ENCODE assay signal across 15 cellular contexts in genomic region chr22:37982938-37983859, GRCh38. TPM values are rescaled to one million over a fixed set of nuclear protein-coding genes. Genes with fewer than 3 reads are reported as not detected.
A peak's percentile ranks its signal among the peaks of the same experiment; 100 is the strongest.
DNase-seq lines count a peak whose midpoint lies in the region; ATAC-seq and TF ChIP-seq lines count a peak whose summit lies in the region.
"Had no signal": no experiment of that assay in that cellular context is flagged by ENCODE, and none has a peak within 500 bp of the region (broad histone marks: within the 10 kb centered on the region; RNA-seq: fewer than 3 reads in every experiment).

No MANE protein-coding gene starts in this region.

- no peak overlapping the region for H3K9ac ChIP-seq in mammary epithelial cell (ENCODE audit: insufficient read depth, low read length)

- intact Hi-C loops in MCF 10A (cut with micrococcal nuclease): no loop called here
- intact Hi-C loops in mammary epithelial cell (cut with micrococcal nuclease): no loop called here
- intact Hi-C loops in testis (cut with DNase I; ENCODE audit: low total_unique reads): no loop called here
- intact Hi-C loops in activated CD4-positive, alpha-beta memory T cell treated with anti-CD3 and anti-CD28 coated beads for 36 hours (cut with micrococcal nuclease): no loop called here

- no peak overlapping the region for H3K4me2 ChIP-seq in mammary epithelial cell (ENCODE audit: insufficient read depth, low read depth, low read length)

- 29% methylated on average over 36 of the region's 84 CpGs for WGBS in mammary epithelial cell (ENCODE audit: low coverage, missing lambda C conversion rate)
- WGBS in testis, 2 donors: 53 to 58% methylated on average over 17 to 79 of the region's 84 CpGs

- no peak for TF ChIP-seq POLR2A in testis (IDR thresholded peaks at IDR 0.05)
- TF ChIP-seq POLR2A in GM18505 (IDR thresholded peaks at IDR 0.05; ENCODE audit: borderline replicate concordance, extremely low read depth, insufficient read depth, insufficient read length): no peak

- H3K27ac ChIP-seq in mammary epithelial cell (ENCODE audit: insufficient read depth, low read depth, low read length) (no peak overlapping the region), testis (no peak overlapping the region)
- H3K27ac ChIP-seq: WERI-Rb-1 had no signal

- H3K79me2 ChIP-seq in mammary epithelial cell (ENCODE audit: insufficient read depth, low read length): no peaks in the 10 kb centered on the region

- BruUV-seq in MCF 10A (replicated peaks; lab: Mats Ljungman, UMichigan) (no TSS peak), mammary epithelial cell (replicated peaks; lab: Mats Ljungman, UMichigan) (no TSS peak)

- no peaks in the 10 kb centered on the region for H3K4me1 Mint-ChIP-seq in MCF 10A (ENCODE audit: insufficient read depth, unreplicated experiment)
- no peaks in the 10 kb centered on the region for H3K4me1 Mint-ChIP-seq in activated CD4-positive, alpha-beta memory T cell treated with anti-CD3 and anti-CD28 coated beads for 36 hours (ENCODE audit: low read depth)

- H3K4me1 ChIP-seq in mammary epithelial cell (ENCODE audit: insufficient read depth, low read length) (no peaks in the 10 kb centered on the region), testis (peaks cover 10% of the 10 kb centered on the region)
- H3K4me1 ChIP-seq: HAP-1 had no signal

- no peak overlapping the region for H2AFZ ChIP-seq in mammary epithelial cell (ENCODE audit: low read depth, low read length)

- H3K36me3 Mint-ChIP-seq in MCF 10A (ENCODE audit: insufficient read depth, unreplicated experiment): no peaks in the 10 kb centered on the region
- no peaks in the 10 kb centered on the region for H3K36me3 Mint-ChIP-seq in activated CD4-positive, alpha-beta memory T cell treated with anti-CD3 and anti-CD28 coated beads for 36 hours

- H4K20me1 ChIP-seq in mammary epithelial cell (ENCODE audit: insufficient read depth, low read length): no peaks in the 10 kb centered on the region

- H3K27me3 ChIP-seq in mammary epithelial cell (ENCODE audit: insufficient read depth, low read length) (peaks cover 3% of the 10 kb centered on the region), testis (no peaks in the 10 kb centered on the region)

- H3K4me3 ChIP-seq in mammary epithelial cell (replicated peaks in 1 of 3; ENCODE audit: insufficient read depth in 1 of 3, low read depth in 2 of 3, low read length in 3 of 3): no peak overlapping the region
- H3K4me3 ChIP-seq in choroid plexus epithelial cell (ENCODE audit: low read depth, low read length): no peak overlapping the region
- H3K4me3 ChIP-seq in testis: peak overlapping the region; percentile 39 to 47
- H3K4me3 ChIP-seq: HAP-1 had no signal

- in situ Hi-C loops in mammary epithelial cell (cut with MboI; ENCODE audit: low sequenced_read_pairs in 2 of 2): no loop called here

- no peaks in the 10 kb centered on the region for H3K27me3 Mint-ChIP-seq in MCF 10A (ENCODE audit: insufficient read depth, unreplicated experiment)
- H3K27me3 Mint-ChIP-seq in activated CD4-positive, alpha-beta memory T cell treated with anti-CD3 and anti-CD28 coated beads for 36 hours: no peaks in the 10 kb centered on the region

- no peaks in the 10 kb centered on the region for H3K9me3 Mint-ChIP-seq in MCF 10A (ENCODE audit: unreplicated experiment)
- H3K9me3 Mint-ChIP-seq in activated CD4-positive, alpha-beta memory T cell treated with anti-CD3 and anti-CD28 coated beads for 36 hours: no peaks in the 10 kb centered on the region

- CTCF ChIA-PET in MCF 10A (lab: Yijun Ruan, JAX) (interaction anchor here (0.9 kb wide), 1 partner anchor 11 kb away, joined by 4 read pairs; no protein-coding TSS in a partner anchor), mammary epithelial cell (lab: Charles Lee; ENCODE audit: low non-redundant PET) (no interaction called here)
- CTCF ChIA-PET in activated CD4-positive, alpha-beta memory T cell treated with anti-CD3 and anti-CD28 coated beads for 36 hours (lab: Charles Lee): no interaction called here

- TF ChIP-seq CTCF in MCF 10A (IDR thresholded peaks at IDR 0.05; ENCODE audit: unreplicated experiment) (peak; percentile 22), mammary epithelial cell (conservative IDR thresholded peaks at IDR 0.05 in 1 of 2, IDR thresholded peaks at IDR 0.05 in 1 of 2; ENCODE audit: extremely low read depth in 1 of 2, insufficient read depth in 1 of 2, low read depth in 1 of 2, low read length in 2 of 2) (peak in 1 of 2 donors; percentile 36), choroid plexus epithelial cell (conservative IDR thresholded peaks at IDR 0.05; ENCODE audit: low read depth, low read length) (peak; percentile 40), testis (IDR thresholded peaks at IDR 0.05) (peak in 2 of 3 experiments; percentile 8 to 37)

- ATAC-seq in GM18505 (IDR thresholded peaks at IDR 0.05; ENCODE audit: unreplicated experiment): no peak

- H3K9me3 ChIP-seq in mammary epithelial cell (replicated peaks; ENCODE audit: insufficient read depth, low read length): no peaks in the 10 kb centered on the region
- H3K9me3 ChIP-seq in testis: no peaks in the 10 kb centered on the region
- H3K9me3 ChIP-seq: HAP-1 had no signal

- DNase-seq in MCF 10A (ENCODE audit: unreplicated experiment) (no peak), mammary epithelial cell (no peak), choroid plexus epithelial cell (ENCODE audit: low read depth) (no peak), islet precursor cell (peak; percentile 82), testis (peak; percentile 47), NCI-H774 (lab: John Stamatoyannopoulos, UW) (no peak)
- DNase-seq in activated CD4-positive, alpha-beta memory T cell treated with anti-CD3 and anti-CD28 coated beads for 36 hours: no peak
- DNase-seq: activated T-cell treated with anti-CD3 and anti-CD28 coated beads, Interleukin-2, amount 50 U/mL, for 48 hours; foreskin melanocyte; SIG-M5; WERI-Rb-1 had no signal

- no peak overlapping the region for H3K27ac Mint-ChIP-seq in MCF 10A (ENCODE audit: low read depth, unreplicated experiment)
- no peak overlapping the region for H3K27ac Mint-ChIP-seq in activated CD4-positive, alpha-beta memory T cell treated with anti-CD3 and anti-CD28 coated beads for 36 hours

- POLR2A ChIA-PET in MCF 10A (lab: Yijun Ruan, JAX): no interaction called here
- POLR2A ChIA-PET in activated CD4-positive, alpha-beta memory T cell treated with anti-CD3 and anti-CD28 coated beads for 36 hours (lab: Charles Lee): no interaction called here

- H3K36me3 ChIP-seq in mammary epithelial cell (ENCODE audit: insufficient read depth, low read length) (no peaks in the 10 kb centered on the region), testis (ENCODE audit: low read depth, missing control alignments) (no peaks in the 10 kb centered on the region)
- H3K36me3 ChIP-seq: HAP-1, WERI-Rb-1 had no signal

- H3K4me3 Mint-ChIP-seq in MCF 10A (ENCODE audit: unreplicated experiment): no peak overlapping the region
- H3K4me3 Mint-ChIP-seq in activated CD4-positive, alpha-beta memory T cell treated with anti-CD3 and anti-CD28 coated beads for 36 hours: no peak overlapping the region

- dilution Hi-C loops in mammary epithelial cell (cut with HindIII; ENCODE audit: low sequenced_read_pairs): no loop called here

RNA-seq across cellular contexts. Expression of gene SOX10, which starts 1.2 kb away (rescaled TPM):
- total RNA-seq in MCF 10A (2022) (not detected in 2 replicates), mammary epithelial cell (10 to 100 TPM in 1 of 2 donors, not detected in 1; 10.7 TPM), testis (1 to 10 TPM; 5.0 to 5.4 TPM)
- polyA plus RNA-seq in mammary epithelial cell (not detected), testis (ENCODE audit: insufficient read depth, low read depth, low replicate concordance) (6.1 TPM)
- not detected for polyA minus RNA-seq in mammary epithelial cell
- not detected for total RNA-seq in activated CD4-positive, alpha-beta memory T cell treated with anti-CD3 and anti-CD28 coated beads for 36 hours
- total RNA-seq: M059J had no signal

RNA-seq across cellular contexts. Expression of gene POLR2F, which starts 29.7 kb away (rescaled TPM):
- total RNA-seq in MCF 10A (2022): 87.5 and 97.6 TPM in 2 replicates
- total RNA-seq in mammary epithelial cell: 10 to 100 TPM; 20.7 to 89.6 TPM
- 142 TPM for polyA plus RNA-seq in mammary epithelial cell
- 56.6 TPM for polyA minus RNA-seq in mammary epithelial cell
- total RNA-seq in testis: 100 to 1,000 TPM; 107 to 137 TPM
- 88.7 TPM for polyA plus RNA-seq in testis (ENCODE audit: insufficient read depth, low read depth, low replicate concordance)
- 10 to 100 TPM; 67.7 to 74.9 TPM for total RNA-seq in activated CD4-positive, alpha-beta memory T cell treated with anti-CD3 and anti-CD28 coated beads for 36 hours

RNA-seq across cellular contexts. Expression of gene C22orf23, which starts 29.8 kb away (rescaled TPM):
- total RNA-seq in MCF 10A (2022): not detected in 2 replicates
- not detected for total RNA-seq in mammary epithelial cell
- 0.06 TPM for polyA plus RNA-seq in mammary epithelial cell
- not detected for polyA minus RNA-seq in mammary epithelial cell
- 10 to 100 TPM; 50.9 to 70.9 TPM for total RNA-seq in testis
- 241 TPM for polyA plus RNA-seq in testis (ENCODE audit: insufficient read depth, low read depth, low replicate concordance)
- total RNA-seq in activated CD4-positive, alpha-beta memory T cell treated with anti-CD3 and anti-CD28 coated beads for 36 hours: under 1 TPM in 1 of 2 experiments, not detected in 1; 0.14 TPM
- total RNA-seq: mucosa of gallbladder had no signal

Comparison
In these comparisons a context has a peak if more than half of its experiments do, and no peak if none do; other contexts are left out.
1. DNase-seq: peak in islet precursor cell (single experiment) and testis (single experiment); none in MCF 10A (single experiment), mammary epithelial cell (single experiment), choroid plexus epithelial cell (single experiment), NCI-H774 (single experiment) and activated CD4-positive, alpha-beta memory T cell treated with anti-CD3 and anti-CD28 coated beads for 36 hours (single experiment).
2. H3K4me3 ChIP-seq: peak in testis (2 of 2); none in mammary epithelial cell (0 of 3) and choroid plexus epithelial cell (single experiment).
3. RNA of gene C22orf23, which starts 29.8 kb away (total RNA-seq): 50.9 to 70.9 TPM in testis; not detected in MCF 10A, 0.14 TPM in activated CD4-positive, alpha-beta memory T cell treated with anti-CD3 and anti-CD28 coated beads for 36 hours and not detected in mammary epithelial cell; every median in the first group is over 10 times any median in the second.